9 cellular contexts compared by ENCODE assay signal in the genomic region with DNA sequence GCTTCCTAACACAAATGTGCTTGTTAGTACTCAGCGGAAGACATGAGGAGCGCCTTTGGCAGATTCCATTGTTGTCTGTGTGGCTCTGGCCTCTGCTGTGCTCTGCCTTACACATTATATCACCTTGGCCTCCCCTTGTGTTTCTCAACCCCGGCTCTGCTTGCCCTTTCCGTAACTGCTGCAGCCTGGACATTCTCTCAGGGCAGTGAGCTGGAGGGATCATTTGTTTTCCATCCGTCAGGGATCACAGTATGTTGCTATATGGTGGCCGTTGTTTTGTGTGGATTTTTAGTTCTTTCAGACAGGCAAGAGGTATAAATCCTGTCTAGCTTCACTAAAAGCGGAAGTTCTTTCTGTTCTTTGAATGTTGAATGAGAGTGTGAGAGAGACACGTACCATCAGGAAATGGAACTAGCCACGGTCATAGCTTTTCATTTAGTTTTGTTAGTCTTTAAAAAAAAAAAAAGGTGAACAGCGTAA.
DNase-seq lines count a peak whose midpoint lies in the region; ATAC-seq and TF ChIP-seq lines count a peak whose summit lies in the region.
"Had no signal": no experiment of that assay in that cellular context is flagged by ENCODE, and none has a peak within 500 bp of the region (broad histone marks: within the 10 kb centered on the region; RNA-seq: fewer than 3 reads in every experiment).

No MANE protein-coding gene starts in this region.

- H3K4me3 ChIP-seq in ovary = no peak overlapping the region

- DNase-seq in neural crest cell (ENCODE audit: low read depth, low spot score) (no peak), NCI-H1436 (lab: John Stamatoyannopoulos, UW) (no peak), chondrocyte (ENCODE audit: low spot score) (no peak), 8988T (no peak), ovary (no peak)
- DNase-seq: IMR-90 had no signal

- no peaks in the 10 kb centered on the region for H3K9me3 ChIP-seq in ovary

- H3K27me3 Mint-ChIP-seq in T-helper 1 cell treated with Interleukin-12 subunit alpha and Interleukin-12 subunit beta and Interleukin-4 antibody, amounts not matched to agents 30 μg/mL and 1 μg/mL, for 36 hours (ENCODE audit: low read depth) = no peaks in the 10 kb centered on the region
- H3K27me3 Mint-ChIP-seq in neural crest cell (ENCODE audit: low read depth) = no peaks in the 10 kb centered on the region
- H3K27me3 Mint-ChIP-seq in chondrocyte (ENCODE audit: low read depth) = no peaks in the 10 kb centered on the region

- H3K27me3 ChIP-seq in ovary = no peaks in the 10 kb centered on the region

- H3K4me1 ChIP-seq in ovary (ENCODE audit: insufficient read depth) = no peaks in the 10 kb centered on the region

- H3K36me3 ChIP-seq in ovary = no peaks in the 10 kb centered on the region

- ATAC-seq in GM18868 (IDR thresholded peaks at IDR 0.05; ENCODE audit: unreplicated experiment) = peak; percentile 81
- peak; percentile 70 for ATAC-seq in HG02798 (IDR thresholded peaks at IDR 0.05; ENCODE audit: poor library complexity, unreplicated experiment)

- 87 to 93% (median 91%) methylated on average over 10 of the region's 10 CpGs for WGBS in ovary, 3 donors

- H3K9me3 Mint-ChIP-seq in T-helper 1 cell treated with Interleukin-12 subunit alpha and Interleukin-12 subunit beta and Interleukin-4 antibody, amounts not matched to agents 30 μg/mL and 1 μg/mL, for 36 hours = peaks cover 30% of the 10 kb centered on the region
- H3K9me3 Mint-ChIP-seq in neural crest cell (peaks cover 17% of the 10 kb centered on the region), chondrocyte (ENCODE audit: low read depth) (peaks cover 24% of the 10 kb centered on the region)

- no peak for TF ChIP-seq CTCF in neural crest cell (conservative IDR thresholded peaks at IDR 0.05)
- TF ChIP-seq CTCF in chondrocyte (IDR thresholded peaks at IDR 0.05) = no peak
- no peak for TF ChIP-seq CTCF in ovary (IDR thresholded peaks at IDR 0.05)

- H3K27ac ChIP-seq in ovary = no peak overlapping the region

- H3K4me3 Mint-ChIP-seq in T-helper 1 cell treated with Interleukin-12 subunit alpha and Interleukin-12 subunit beta and Interleukin-4 antibody, amounts not matched to agents 30 μg/mL and 1 μg/mL, for 36 hours = peak overlapping the region; percentile 58
- H3K4me3 Mint-ChIP-seq in neural crest cell = peak overlapping the region; percentile 47
- H3K4me3 Mint-ChIP-seq in chondrocyte (ENCODE audit: unreplicated experiment) = no peak overlapping the region

- TF ChIP-seq POLR2A in ovary (IDR thresholded peaks at IDR 0.05) = no peak

- peaks cover 54% of the 10 kb centered on the region for H3K4me1 Mint-ChIP-seq in T-helper 1 cell treated with Interleukin-12 subunit alpha and Interleukin-12 subunit beta and Interleukin-4 antibody, amounts not matched to agents 30 μg/mL and 1 μg/mL, for 36 hours (ENCODE audit: low read depth)
- peaks cover 36% of the 10 kb centered on the region for H3K4me1 Mint-ChIP-seq in neural crest cell
- H3K4me1 Mint-ChIP-seq in chondrocyte (ENCODE audit: low read depth) = no peaks in the 10 kb centered on the region

- H3K36me3 Mint-ChIP-seq in T-helper 1 cell treated with Interleukin-12 subunit alpha and Interleukin-12 subunit beta and Interleukin-4 antibody, amounts not matched to agents 30 μg/mL and 1 μg/mL, for 36 hours (ENCODE audit: low read depth) = peaks cover 49% of the 10 kb centered on the region
- peaks cover 32% of the 10 kb centered on the region for H3K36me3 Mint-ChIP-seq in neural crest cell (ENCODE audit: low read depth)
- peaks cover 14% of the 10 kb centered on the region for H3K36me3 Mint-ChIP-seq in chondrocyte (ENCODE audit: low read depth)

- TF ChIP-seq EP300 in ovary (IDR thresholded peaks at IDR 0.05) = no peak

- intact Hi-C loops in ovary (cut with DNase I) = no loop called here

- peak overlapping the region; percentile 95 for H3K27ac Mint-ChIP-seq in T-helper 1 cell treated with Interleukin-12 subunit alpha and Interleukin-12 subunit beta and Interleukin-4 antibody, amounts not matched to agents 30 μg/mL and 1 μg/mL, for 36 hours
- H3K27ac Mint-ChIP-seq in neural crest cell (ENCODE audit: unreplicated experiment) = peak overlapping the region; percentile 87
- no peak overlapping the region for H3K27ac Mint-ChIP-seq in chondrocyte (ENCODE audit: unreplicated experiment)
